ENCODE assay signal across 1 cellular context in genomic region chr11:46362146-46363030, GRCh38.
A peak's percentile ranks its signal among the peaks of the same experiment; 100 is the strongest.
TF ChIP-seq lines count a peak whose summit lies in the region.

No MANE protein-coding gene starts in this region.

TF ChIP-seq in GM12878, 131 proteins besides CTCF, POLR2A, EP300 and RAD21:
- no peak for TF ChIP-seq POLR2AphosphoS2 (IDR thresholded peaks at IDR 0.05; ENCODE audit: low read depth, low read length)
- no peak for TF ChIP-seq ATF2 (IDR thresholded peaks at IDR 0.05; ENCODE audit: low read length)
- TF ChIP-seq BHLHE40 (IDR thresholded peaks at IDR 0.05; ENCODE audit: borderline replicate concordance in 1 of 2, low read depth in 2 of 2, low read length in 1 of 2): peak in 1 of 2 experiments; percentile 52; a peak in 1 of 4 replicates
- TF ChIP-seq EZH2 (IDR thresholded peaks at IDR 0.05; ENCODE audit: borderline replicate concordance, control insufficient read depth, low read depth, low read length): no peak
- no peak for TF ChIP-seq MAX (IDR thresholded peaks at IDR 0.05; ENCODE audit: low read depth, low read length)
- no peak for TF ChIP-seq ZNF24 (IDR thresholded peaks at IDR 0.05)
- TF ChIP-seq SPI1 (IDR thresholded peaks at IDR 0.05; ENCODE audit: borderline replicate concordance, insufficient read depth, low read depth, low read length): peak; percentile 12; the same call in 1 of the 2 replicates
- 0 out of 2 replicates have a peak, but pooled peaks have one; percentile 33 for TF ChIP-seq LARP7 (IDR thresholded peaks at IDR 0.05)
- TF ChIP-seq E2F8 (IDR thresholded peaks at IDR 0.05; ENCODE audit: low read depth, partially characterized antibody): no peak
TF ChIP-seq in GM12878: peak in this region for 3.
